In genomic region chr9:104921067-104921741, GRCh38 we compare ENCODE assay signal across 12 cellular contexts.
DNase-seq lines count a peak whose midpoint lies in the region; ATAC-seq, FAIRE-seq and TF ChIP-seq lines count a peak whose summit lies in the region.
"Had no signal": no experiment of that assay in that cellular context is flagged by ENCODE, and none has a peak within 500 bp of the region (broad histone marks: within the 10 kb centered on the region; RNA-seq: fewer than 3 reads in every experiment).

No MANE protein-coding gene starts in this region.

- H3K4me3 ChIP-seq in OCI-LY1 (ENCODE audit: low read depth, low read length, poor library complexity, severe bottlenecking) (peak overlapping the region; percentile 20), muscle layer of duodenum (ENCODE audit: low read depth in 1 of 2, low read length in 2 of 2) (peak overlapping the region in 1 of 2 donors; percentile 2)

- H3K79me2 ChIP-seq in OCI-LY1 (ENCODE audit: insufficient read depth, low read length): peaks cover 12% of the 10 kb centered on the region

- no peaks in the 10 kb centered on the region for H4K20me1 ChIP-seq in OCI-LY1 (ENCODE audit: insufficient read depth, low read length)

- H3K4me2 ChIP-seq in OCI-LY1 (ENCODE audit: low read length): peak overlapping the region; percentile 41

- H2AFZ ChIP-seq in OCI-LY1 (ENCODE audit: low read length): no peak overlapping the region

- ATAC-seq in GM18858 (IDR thresholded peaks at IDR 0.05; ENCODE audit: unreplicated experiment): peak; percentile 44
- ATAC-seq: CD8-positive, alpha-beta T cell had no signal

- no peaks in the 10 kb centered on the region for H3K9me3 ChIP-seq in OCI-LY1 (ENCODE audit: low read length)
- no peaks in the 10 kb centered on the region for H3K9me3 ChIP-seq in muscle layer of duodenum (ENCODE audit: control insufficient read depth in 1 of 2, low read length in 2 of 2)

- no peaks in the 10 kb centered on the region for H3K27me3 ChIP-seq in OCI-LY1 (ENCODE audit: insufficient read depth, low read length)
- no peaks in the 10 kb centered on the region for H3K27me3 ChIP-seq in muscle layer of duodenum (ENCODE audit: low read depth, low read length)

- DNase-seq in HCEC 1CT: peak; percentile 10
- DNase-seq in urothelium cell line (ENCODE audit: low spot score): no peak
- no peak for DNase-seq in SW480 (ENCODE audit: low spot score)
- no peak for DNase-seq in SHP77 treated with DMSO at 0.1 percent for 48 hours (lab: John Stamatoyannopoulos, UW)
- no peak for DNase-seq in activated naive CD4-positive, alpha-beta T cell (lab: John Stamatoyannopoulos, UW)
- DNase-seq: CD8-positive, alpha-beta T cell; Kasumi-1; NCI-H82; T-helper 2 cell had no signal

- H3K36me3 ChIP-seq in OCI-LY1 (ENCODE audit: insufficient read depth, low read length) (no peaks in the 10 kb centered on the region), muscle layer of duodenum (ENCODE audit: control insufficient read depth in 1 of 2, insufficient read depth in 2 of 2, low read length in 2 of 2) (no peaks in the 10 kb centered on the region)

- H3K27ac ChIP-seq in OCI-LY1 (ENCODE audit: low read depth, low read length, poor library complexity, severe bottlenecking): peak overlapping the region; percentile 89
- H3K27ac ChIP-seq in muscle layer of duodenum (ENCODE audit: low read length): peak overlapping the region; percentile 50

- H3K9me2 ChIP-seq in OCI-LY1 (ENCODE audit: low read depth, low read length): no peaks in the 10 kb centered on the region

- no peaks in the 10 kb centered on the region for H3F3A ChIP-seq in OCI-LY1 (ENCODE audit: insufficient read depth, low read length)

- peaks cover 88% of the 10 kb centered on the region for H3K4me1 ChIP-seq in OCI-LY1 (ENCODE audit: insufficient read depth, low read length, severe bottlenecking)
- peaks cover 4 to 61% of the 10 kb centered on the region in 2 donors for H3K4me1 ChIP-seq in muscle layer of duodenum (ENCODE audit: control insufficient read depth in 1 of 2, insufficient read depth in 2 of 2, low read length in 2 of 2)

- FAIRE-seq in urothelium cell line (lab: Jason Lieb, UNC): no peak

- TF ChIP-seq CTCF in OCI-LY1 (IDR thresholded peaks at IDR 0.05; ENCODE audit: low read length): no peak

- peak overlapping the region; percentile 15; the same call in 1 of the 2 replicates for H3K9ac ChIP-seq in OCI-LY1 (ENCODE audit: low read length)
